1 cellular context compared by ENCODE assay signal in the genomic region with DNA sequence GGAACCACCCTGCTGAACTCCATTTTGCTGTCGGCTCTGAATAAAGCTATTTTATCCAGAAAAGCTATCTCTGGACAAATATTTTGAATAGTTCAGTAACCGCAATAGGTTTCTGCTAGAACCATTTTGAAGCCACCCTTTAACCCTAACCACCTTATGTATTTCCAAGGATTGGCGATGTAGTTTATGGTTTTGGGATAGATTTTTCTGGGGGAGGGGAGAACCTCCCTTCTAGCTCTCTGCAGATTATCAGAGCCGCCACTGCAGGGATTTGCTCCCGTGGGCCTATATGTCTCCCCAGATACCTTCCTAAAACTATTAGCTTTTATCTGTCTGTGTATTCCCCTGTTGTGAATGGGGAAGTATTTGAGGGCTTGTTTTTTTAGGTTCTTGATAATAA.
TF ChIP-seq lines count a peak whose summit lies in the region.

No MANE protein-coding gene starts in this region.

TF ChIP-seq in GM23338, 12 proteins besides CTCF, POLR2A, EP300 and RAD21 (continued from another document):
- TF ChIP-seq EZH2 (IDR thresholded peaks at IDR 0.05; ENCODE audit: low read depth, unreplicated experiment), result no peak
- TF ChIP-seq, protein P1, sequence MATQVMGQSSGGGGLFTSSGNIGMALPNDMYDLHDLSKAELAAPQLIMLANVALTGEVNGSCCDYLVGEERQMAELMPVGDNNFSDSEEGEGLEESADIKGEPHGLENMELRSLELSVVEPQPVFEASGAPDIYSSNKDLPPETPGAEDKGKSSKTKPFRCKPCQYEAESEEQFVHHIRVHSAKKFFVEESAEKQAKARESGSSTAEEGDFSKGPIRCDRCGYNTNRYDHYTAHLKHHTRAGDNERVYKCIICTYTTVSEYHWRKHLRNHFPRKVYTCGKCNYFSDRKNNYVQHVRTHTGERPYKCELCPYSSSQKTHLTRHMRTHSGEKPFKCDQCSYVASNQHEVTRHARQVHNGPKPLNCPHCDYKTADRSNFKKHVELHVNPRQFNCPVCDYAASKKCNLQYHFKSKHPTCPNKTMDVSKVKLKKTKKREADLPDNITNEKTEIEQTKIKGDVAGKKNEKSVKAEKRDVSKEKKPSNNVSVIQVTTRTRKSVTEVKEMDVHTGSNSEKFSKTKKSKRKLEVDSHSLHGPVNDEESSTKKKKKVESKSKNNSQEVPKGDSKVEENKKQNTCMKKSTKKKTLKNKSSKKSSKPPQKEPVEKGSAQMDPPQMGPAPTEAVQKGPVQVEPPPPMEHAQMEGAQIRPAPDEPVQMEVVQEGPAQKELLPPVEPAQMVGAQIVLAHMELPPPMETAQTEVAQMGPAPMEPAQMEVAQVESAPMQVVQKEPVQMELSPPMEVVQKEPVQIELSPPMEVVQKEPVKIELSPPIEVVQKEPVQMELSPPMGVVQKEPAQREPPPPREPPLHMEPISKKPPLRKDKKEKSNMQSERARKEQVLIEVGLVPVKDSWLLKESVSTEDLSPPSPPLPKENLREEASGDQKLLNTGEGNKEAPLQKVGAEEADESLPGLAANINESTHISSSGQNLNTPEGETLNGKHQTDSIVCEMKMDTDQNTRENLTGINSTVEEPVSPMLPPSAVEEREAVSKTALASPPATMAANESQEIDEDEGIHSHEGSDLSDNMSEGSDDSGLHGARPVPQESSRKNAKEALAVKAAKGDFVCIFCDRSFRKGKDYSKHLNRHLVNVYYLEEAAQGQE (IDR thresholded peaks at IDR 0.05; ENCODE audit: unreplicated experiment), result no peak
